Comparison of ENCODE assay signal across 25 cellular contexts in genomic region chr16:65327346-65327745, GRCh38.
"Had no signal": no experiment of that assay in that cellular context is flagged by ENCODE, and none has a peak within 500 bp of the region (broad histone marks: within the 10 kb centered on the region; RNA-seq: fewer than 3 reads in every experiment).

No MANE protein-coding gene starts in this region.

- H3K36me3 ChIP-seq: ovary, right lobe of liver, sigmoid colon, stomach, thoracic aorta, thyroid gland, tibial nerve, upper lobe of left lung, vagina had no signal

- H3K4me1 ChIP-seq: parathyroid adenoma, psoas muscle, right lobe of liver, sigmoid colon, stomach, thyroid gland, tibial nerve, upper lobe of left lung, vagina had no signal

- H3K4me3 ChIP-seq: ovary, psoas muscle, right lobe of liver, sigmoid colon, stomach, thoracic aorta, thyroid gland, tibial nerve, upper lobe of left lung, vagina had no signal

- H3K27ac ChIP-seq: ovary, parathyroid adenoma, psoas muscle, right lobe of liver, sigmoid colon, stomach, thoracic aorta, thyroid gland, tibial nerve, upper lobe of left lung, vagina had no signal

- H3K9me3 ChIP-seq: ovary, psoas muscle, right lobe of liver, sigmoid colon, stomach, thoracic aorta, thyroid gland, tibial nerve, upper lobe of left lung, vagina had no signal

- H3K27me3 ChIP-seq: ovary, right lobe of liver, sigmoid colon, stomach, thyroid gland, tibial nerve, upper lobe of left lung, vagina had no signal

- ATAC-seq: naive thymus-derived CD8-positive, alpha-beta T cell; natural killer cell treated with Interleukin-12 subunit alpha and Interleukin-12 subunit beta and Interleukin-15 and Interleukin-18, amount 100 ng/mL, for 72 hours; psoas muscle; right lobe of liver; stimulated activated effector memory CD8-positive, alpha-beta T cell treated with anti-CD3 and anti-CD28 coated beads, Interleukin-12 subunit alpha, Interleukin-12 subunit beta, amount 100 ng/mL, for 72 hours; stimulated activated naive B cell treated with anti-CD40 and anti-IgM and Interleukin-4, amounts not matched to agents 10 μg/mL and 1 μg/mL and 100 μg/mL, for 72 hours had no signal

- DNase-seq: naive thymus-derived CD8-positive, alpha-beta T cell; nephron progenitor cell; occipital lobe; ovary; posterior cingulate gyrus; psoas muscle; right lobe of liver; sigmoid colon; small intestine; stimulated activated CD4-positive, alpha-beta T cell treated with anti-CD3 and anti-CD28 coated beads, Interleukin-15, amount 100 ng/mL, for 24 hours; stimulated activated CD4-positive, alpha-beta T cell treated with anti-CD3 and anti-CD28 coated beads, Interleukin-2, amount 100 ng/mL, for 24 hours; stimulated activated CD4-positive, alpha-beta T cell treated with anti-CD3 and anti-CD28 coated beads, Interleukin-2, amount 100 ng/mL, for 48 hours; stimulated activated CD4-positive, alpha-beta T cell treated with anti-CD3 and anti-CD28 coated beads, Interleukin-4, amount 100 ng/mL, for 24 hours; stimulated activated naive B cell treated with anti-CD40 and anti-IgM and Interleukin-4, amounts not matched to agents 10 μg/mL and 1 μg/mL and 100 μg/mL, for 72 hours; stimulated activated naive CD4-positive, alpha-beta T cell treated with Interleukin-2 at 50 U/mL for 16 hours; stomach; thyroid gland; trophoblast cell; upper lobe of left lung had no signal
